In genomic region chr2:146561996-146562395, GRCh38 we compare ENCODE assay signal across 18 cellular contexts.
DNase-seq lines count a peak whose midpoint lies in the region; TF ChIP-seq lines count a peak whose summit lies in the region.
"Had no signal": no experiment of that assay in that cellular context is flagged by ENCODE, and none has a peak within 500 bp of the region (broad histone marks: within the 10 kb centered on the region; RNA-seq: fewer than 3 reads in every experiment).

No MANE protein-coding gene starts in this region.

- H3K27ac ChIP-seq in breast epithelium = no peak overlapping the region
- no peak overlapping the region for H3K27ac ChIP-seq in mammary epithelial cell (ENCODE audit: insufficient read depth, low read depth, low read length)
- H3K27ac ChIP-seq: 22Rv1, BLaER1, C4-2B had no signal

- H3K9ac ChIP-seq in mammary epithelial cell (ENCODE audit: insufficient read depth, low read length) = no peak overlapping the region
- H3K9ac ChIP-seq: BLaER1 had no signal

- dilution Hi-C loops in mammary epithelial cell (cut with HindIII; ENCODE audit: low sequenced_read_pairs) = no loop called here

- CTCF ChIA-PET in MCF 10A (lab: Yijun Ruan, JAX) (interaction anchor here (0.7 kb wide), 1 partner anchor 636 kb away, joined by 3 read pairs; no protein-coding TSS in a partner anchor), mammary epithelial cell (lab: Charles Lee; ENCODE audit: low non-redundant PET) (no interaction called here)

- 100% methylated on average over 1 of the region's 1 CpG for WGBS in mammary epithelial cell (ENCODE audit: low coverage, missing lambda C conversion rate)

- no peaks in the 10 kb centered on the region for H3K9me3 Mint-ChIP-seq in MCF 10A (ENCODE audit: unreplicated experiment)
- peaks cover 2% of the 10 kb centered on the region for H3K9me3 Mint-ChIP-seq in neural crest cell
- H3K9me3 Mint-ChIP-seq: CD8-positive, alpha-beta T cell; HFFc6 had no signal

- H3K27me3 Mint-ChIP-seq in MCF 10A (ENCODE audit: insufficient read depth, unreplicated experiment) (no peaks in the 10 kb centered on the region), neural crest cell (ENCODE audit: low read depth) (no peaks in the 10 kb centered on the region)
- H3K27me3 Mint-ChIP-seq: B cell; CD4-positive, CD25-positive, alpha-beta regulatory T cell had no signal

- H3K4me3 Mint-ChIP-seq in MCF 10A (ENCODE audit: unreplicated experiment) = no peak overlapping the region
- no peak overlapping the region for H3K4me3 Mint-ChIP-seq in neural crest cell
- H3K4me3 Mint-ChIP-seq: B cell; CD4-positive, CD25-positive, alpha-beta regulatory T cell; CD8-positive, alpha-beta T cell; HFFc6 had no signal

- H3K4me3 ChIP-seq in breast epithelium (no peak overlapping the region), mammary epithelial cell (replicated peaks in 1 of 3; ENCODE audit: insufficient read depth in 1 of 3, low read depth in 2 of 3, low read length in 3 of 3) (no peak overlapping the region)
- H3K4me3 ChIP-seq: BLaER1 had no signal

- no peaks in the 10 kb centered on the region for H3K79me2 ChIP-seq in mammary epithelial cell (ENCODE audit: insufficient read depth, low read length)

- no peaks in the 10 kb centered on the region for H4K20me1 ChIP-seq in mammary epithelial cell (ENCODE audit: insufficient read depth, low read length)
- H4K20me1 ChIP-seq: BLaER1 had no signal

- in situ Hi-C loops in mammary epithelial cell (cut with MboI; ENCODE audit: low sequenced_read_pairs in 2 of 2) = no loop called here

- H3K27me3 ChIP-seq in breast epithelium = no peaks in the 10 kb centered on the region
- no peaks in the 10 kb centered on the region for H3K27me3 ChIP-seq in mammary epithelial cell (ENCODE audit: insufficient read depth, low read length)
- H3K27me3 ChIP-seq: BLaER1 had no signal

- H3K27ac Mint-ChIP-seq in MCF 10A (ENCODE audit: low read depth, unreplicated experiment) = no peak overlapping the region
- peak overlapping the region; percentile 7 for H3K27ac Mint-ChIP-seq in neural crest cell (ENCODE audit: unreplicated experiment)
- H3K27ac Mint-ChIP-seq: B cell; CD4-positive, CD25-positive, alpha-beta regulatory T cell; CD8-positive, alpha-beta T cell; HFFc6 had no signal

- H3K4me1 Mint-ChIP-seq in MCF 10A (ENCODE audit: insufficient read depth, unreplicated experiment) (no peaks in the 10 kb centered on the region), neural crest cell (no peaks in the 10 kb centered on the region)
- H3K4me1 Mint-ChIP-seq: B cell; CD4-positive, CD25-positive, alpha-beta regulatory T cell had no signal

- BruUV-seq in MCF 10A (replicated peaks; lab: Mats Ljungman, UMichigan) (TSS peak; percentile 53), mammary epithelial cell (replicated peaks; lab: Mats Ljungman, UMichigan) (TSS peak; percentile 97)

- TF ChIP-seq POLR2A in breast epithelium (IDR thresholded peaks at IDR 0.05) = no peak

- TF ChIP-seq CTCF in MCF 10A (IDR thresholded peaks at IDR 0.05; ENCODE audit: unreplicated experiment) = no peak
- TF ChIP-seq CTCF in breast epithelium (IDR thresholded peaks at IDR 0.05) = no peak
- TF ChIP-seq CTCF in mammary epithelial cell (conservative IDR thresholded peaks at IDR 0.05 in 1 of 2, IDR thresholded peaks at IDR 0.05 in 1 of 2; ENCODE audit: extremely low read depth in 1 of 2, insufficient read depth in 1 of 2, low read depth in 1 of 2, low read length in 2 of 2) = no peak
- no peak for TF ChIP-seq CTCF in neural crest cell (conservative IDR thresholded peaks at IDR 0.05)

- intact Hi-C loops in MCF 10A (cut with micrococcal nuclease) (no loop called here), breast epithelium (cut with DNase I; ENCODE audit: low total_unique reads) (no loop called here), mammary epithelial cell (cut with micrococcal nuclease) (no loop called here)

- POLR2A ChIA-PET in MCF 10A (lab: Yijun Ruan, JAX) = no interaction called here

- H3K36me3 ChIP-seq in breast epithelium (no peaks in the 10 kb centered on the region), mammary epithelial cell (ENCODE audit: insufficient read depth, low read length) (no peaks in the 10 kb centered on the region)
- H3K36me3 ChIP-seq: BLaER1 had no signal

- DNase-seq in MCF 10A (ENCODE audit: unreplicated experiment) = no peak
- no peak for DNase-seq in breast epithelium (ENCODE audit: low spot score in 2 of 2)
- DNase-seq in mammary epithelial cell = no peak
- DNase-seq in neural crest cell (ENCODE audit: low read depth, low spot score) = no peak
- no peak for DNase-seq in inferior parietal cortex (ENCODE audit: extremely low spot score)
- DNase-seq in NCI-H1092 (lab: John Stamatoyannopoulos, UW) = no peak
- DNase-seq: Caco-2; CD4-positive, CD25-positive, alpha-beta regulatory T cell; CD8-positive, alpha-beta T cell; DMS153; DND-41; GOT3; H7; HFFc6 had no signal

- H3K4me1 ChIP-seq in breast epithelium = no peaks in the 10 kb centered on the region
- H3K4me1 ChIP-seq in mammary epithelial cell (ENCODE audit: insufficient read depth, low read length) = no peaks in the 10 kb centered on the region
- H3K4me1 ChIP-seq: BLaER1, Caco-2 had no signal

- H3K4me2 ChIP-seq in mammary epithelial cell (ENCODE audit: insufficient read depth, low read depth, low read length) = no peak overlapping the region
- H3K4me2 ChIP-seq: BLaER1 had no signal

- H2AFZ ChIP-seq in mammary epithelial cell (ENCODE audit: low read depth, low read length) = no peak overlapping the region

- no peaks in the 10 kb centered on the region for H3K9me3 ChIP-seq in breast epithelium
- H3K9me3 ChIP-seq in mammary epithelial cell (replicated peaks; ENCODE audit: insufficient read depth, low read length) = no peaks in the 10 kb centered on the region
- H3K9me3 ChIP-seq: BLaER1, Caco-2 had no signal

- H3K36me3 Mint-ChIP-seq in MCF 10A (ENCODE audit: insufficient read depth, unreplicated experiment) = no peaks in the 10 kb centered on the region
- H3K36me3 Mint-ChIP-seq in neural crest cell (ENCODE audit: low read depth) = no peaks in the 10 kb centered on the region
- H3K36me3 Mint-ChIP-seq: CD4-positive, CD25-positive, alpha-beta regulatory T cell; CD8-positive, alpha-beta T cell had no signal
